In the genomic region with DNA sequence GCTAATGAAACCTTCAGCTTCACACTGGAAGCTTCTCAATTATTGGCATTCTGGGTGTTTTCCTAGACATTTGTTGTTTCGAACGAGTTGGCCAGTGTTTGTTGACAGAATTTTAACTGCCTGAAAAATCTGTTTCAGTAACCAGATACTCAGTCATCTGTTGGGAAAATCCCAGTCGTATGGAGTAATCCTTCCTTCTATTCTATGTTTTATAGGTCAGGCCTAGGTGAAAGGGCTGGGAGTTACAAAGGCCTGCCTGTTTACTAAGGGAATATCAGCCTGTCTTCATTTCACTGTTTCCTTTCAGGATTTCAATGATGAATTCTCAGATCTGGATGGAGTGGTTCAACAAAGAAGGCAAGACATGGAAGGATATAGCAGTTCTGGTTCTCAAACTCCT, we compare ENCODE assay signal across 18 cellular contexts. TPM values are rescaled to one million over a fixed set of nuclear protein-coding genes. Genes with fewer than 3 reads are reported as not detected.
DNase-seq lines count a peak whose midpoint lies in the region; ATAC-seq and TF ChIP-seq lines count a peak whose summit lies in the region.
"Had no signal": no experiment of that assay in that cellular context is flagged by ENCODE, and none has a peak within 500 bp of the region (broad histone marks: within the 10 kb centered on the region; RNA-seq: fewer than 3 reads in every experiment).

No MANE protein-coding gene starts in this region.

- H3K27ac ChIP-seq in ACC112 (ENCODE audit: low read depth, low read length), result peak overlapping the region; percentile 11; the same call in 1 of the 2 replicates
- H3K27ac ChIP-seq: lower lobe of right lung, RWPE1 had no signal

- H2AFZ ChIP-seq in ACC112 (ENCODE audit: low read length, unreplicated experiment), result no peak overlapping the region

- H3K36me3 Mint-ChIP-seq in chondrocyte (ENCODE audit: low read depth) (peaks cover 65% of the 10 kb centered on the region), neural crest cell (ENCODE audit: low read depth) (peaks cover 19% of the 10 kb centered on the region)
- H3K36me3 Mint-ChIP-seq in activated T-cell treated with anti-CD3 and anti-CD28 coated beads, Interleukin-2, amount 50 U/mL, for 72 hours (ENCODE audit: insufficient read depth in 2 of 2), result peaks cover 4 to 26% of the 10 kb centered on the region in 2 donors

- H3K27me3 ChIP-seq in ACC112 (ENCODE audit: insufficient read depth, low read length), result no peaks in the 10 kb centered on the region

- H3K27ac Mint-ChIP-seq in chondrocyte (ENCODE audit: unreplicated experiment), result peak overlapping the region; percentile 60
- H3K27ac Mint-ChIP-seq in neural crest cell (ENCODE audit: unreplicated experiment), result peak overlapping the region; percentile 93
- H3K27ac Mint-ChIP-seq in activated T-cell treated with anti-CD3 and anti-CD28 coated beads, Interleukin-2, amount 50 U/mL, for 72 hours, result no peak overlapping the region

- POLR2A ChIA-PET in GM10248 (lab: Yijun Ruan, JAX), result no interaction called here

- peak; percentile 47 for DNase-seq in HuH-7 (ENCODE audit: low spot score)
- DNase-seq in chondrocyte (ENCODE audit: low spot score), result no peak
- no peak for DNase-seq in neural crest cell (ENCODE audit: low read depth, low spot score)
- no peak for DNase-seq in putamen (ENCODE audit: low spot score)
- no peak for DNase-seq in GM10248 (ENCODE audit: extremely low spot score)
- DNase-seq in NCI-H1694 treated with DMSO at 0.1 percent for 48 hours (lab: John Stamatoyannopoulos, UW), result no peak
- no peak for DNase-seq in activated T-cell treated with anti-CD3 and anti-CD28 coated beads, Interleukin-2, amount 50 U/mL, for 72 hours
- DNase-seq: activated CD4-positive, alpha-beta T cell treated with anti-CD3 and anti-CD28 coated beads, Interleukin-2, amount 50 U/mL, for 4 hours; activated effector memory CD4-positive, alpha-beta T cell treated with Interleukin-2 at 50 U/mL for 16 hours; Calu3; hypothalamus; lower lobe of right lung; NCI-H1105; nucleus accumbens; small intestine had no signal

- H3K4me3 ChIP-seq in ACC112 (ENCODE audit: low read depth, low read length), result no peak overlapping the region
- H3K4me3 ChIP-seq: lower lobe of right lung had no signal

- peaks cover 3% of the 10 kb centered on the region for H3K4me1 ChIP-seq in ACC112 (ENCODE audit: control insufficient read depth, insufficient read depth, low read length, unreplicated experiment)
- H3K4me1 ChIP-seq: lower lobe of right lung had no signal

- CTCF ChIA-PET in GM10248 (lab: Yijun Ruan, JAX), result interaction anchor here (1.2 to 2.3 kb wide), 2 partner anchors 17 to 124 kb away, joined by 3 to 14 read pairs; no protein-coding TSS in a partner anchor

- H3K9me3 Mint-ChIP-seq in chondrocyte (ENCODE audit: low read depth), result no peaks in the 10 kb centered on the region
- H3K9me3 Mint-ChIP-seq in neural crest cell, result no peaks in the 10 kb centered on the region
- H3K9me3 Mint-ChIP-seq in activated T-cell treated with anti-CD3 and anti-CD28 coated beads, Interleukin-2, amount 50 U/mL, for 72 hours, result no peaks in the 10 kb centered on the region

- H3K4me1 Mint-ChIP-seq in chondrocyte (ENCODE audit: low read depth) (peaks cover 33% of the 10 kb centered on the region), neural crest cell (peaks cover 13% of the 10 kb centered on the region)
- no peaks in the 10 kb centered on the region for H3K4me1 Mint-ChIP-seq in activated T-cell treated with anti-CD3 and anti-CD28 coated beads, Interleukin-2, amount 50 U/mL, for 72 hours (ENCODE audit: low read depth)

- no peaks in the 10 kb centered on the region for H3K79me2 ChIP-seq in ACC112 (ENCODE audit: control insufficient read depth, insufficient read depth, low read length, unreplicated experiment)

- no peak overlapping the region for H3K4me3 Mint-ChIP-seq in chondrocyte (ENCODE audit: unreplicated experiment)
- no peak overlapping the region for H3K4me3 Mint-ChIP-seq in neural crest cell
- H3K4me3 Mint-ChIP-seq in activated T-cell treated with anti-CD3 and anti-CD28 coated beads, Interleukin-2, amount 50 U/mL, for 72 hours, result no peak overlapping the region

- TF ChIP-seq CTCF in chondrocyte (IDR thresholded peaks at IDR 0.05) (no peak), neural crest cell (conservative IDR thresholded peaks at IDR 0.05) (no peak), GM10248 (IDR thresholded peaks at IDR 0.05; ENCODE audit: control extremely low read depth, extremely low read depth, low read depth, missing control alignments) (no peak)

- H3K27me3 Mint-ChIP-seq in chondrocyte (ENCODE audit: low read depth) (no peaks in the 10 kb centered on the region), neural crest cell (ENCODE audit: low read depth) (no peaks in the 10 kb centered on the region)
- H3K27me3 Mint-ChIP-seq in activated T-cell treated with anti-CD3 and anti-CD28 coated beads, Interleukin-2, amount 50 U/mL, for 72 hours (ENCODE audit: low read depth), result no peaks in the 10 kb centered on the region

- ATAC-seq in activated T-cell treated with anti-CD3 and anti-CD28 coated beads, Interleukin-2, amount 50 U/mL, for 72 hours (replicated peaks in 1 of 2), result no peak
- ATAC-seq: lower lobe of right lung had no signal

- peaks cover 52% of the 10 kb centered on the region for H3K36me3 ChIP-seq in ACC112 (ENCODE audit: insufficient read depth, low read length)

RNA-seq across cellular contexts. Expression of gene GRAMD2B, which starts 59.9 kb away (rescaled TPM):
- total RNA-seq in chondrocyte, result 56.5 to 72.4 TPM (median 61.5 TPM) in 3 replicates
- 7.1 and 7.9 TPM in 2 replicates for total RNA-seq in neural crest cell
- total RNA-seq in activated T-cell treated with anti-CD3 and anti-CD28 coated beads, Interleukin-2, amount 50 U/mL, for 72 hours, result 10 to 100 TPM; 12.7 to 15.7 TPM
- total RNA-seq: NCI-H460 had no signal
